In genomic region chr1:150604226-150604588, GRCh38 we compare ENCODE assay signal across 9 cellular contexts. TPM values are rescaled to one million over a fixed set of nuclear protein-coding genes. Genes with fewer than 3 reads are reported as not detected.
DNase-seq lines count a peak whose midpoint lies in the region; ATAC-seq and TF ChIP-seq lines count a peak whose summit lies in the region.
"Had no signal": no experiment of that assay in that cellular context is flagged by ENCODE, and none has a peak within 500 bp of the region (broad histone marks: within the 10 kb centered on the region; RNA-seq: fewer than 3 reads in every experiment).

No MANE protein-coding gene starts in this region.

- H3K79me2 ChIP-seq in neural progenitor cell (ENCODE audit: low read depth), result no peaks in the 10 kb centered on the region

- H3K27me3 ChIP-seq in A673 (replicated peaks; ENCODE audit: insufficient read depth, low read depth, low read length, poor library complexity) (no peaks in the 10 kb centered on the region), Panc1 (ENCODE audit: control insufficient read depth, insufficient read depth, low read length) (no peaks in the 10 kb centered on the region), neural progenitor cell (no peaks in the 10 kb centered on the region)

- H3K9me3 ChIP-seq in A673 (ENCODE audit: low read depth, low read length, poor library complexity, severe bottlenecking) (no peaks in the 10 kb centered on the region), Panc1 (ENCODE audit: control insufficient read depth, insufficient read depth, low read depth, low read length) (no peaks in the 10 kb centered on the region), neural progenitor cell (ENCODE audit: low read depth) (no peaks in the 10 kb centered on the region)

- no peaks in the 10 kb centered on the region for H4K20me1 ChIP-seq in neural progenitor cell (ENCODE audit: low read depth)

- no peak overlapping the region for H3K9ac ChIP-seq in neural progenitor cell

- H3K27ac Mint-ChIP-seq in endothelial cell (ENCODE audit: unreplicated experiment) (peak overlapping the region; percentile 98), neural progenitor cell (peak overlapping the region; percentile 92)

- H3K36me3 Mint-ChIP-seq in endothelial cell (ENCODE audit: low read depth, unreplicated experiment) (peaks cover 3% of the 10 kb centered on the region), neural progenitor cell (peaks cover 22% of the 10 kb centered on the region)
- H3K36me3 Mint-ChIP-seq: naive B cell had no signal

- TF ChIP-seq CTCF in A673 (conservative IDR thresholded peaks at IDR 0.05; ENCODE audit: low read depth, low read length) (no peak), Panc1 (IDR thresholded peaks at IDR 0.05) (no peak), endothelial cell (IDR thresholded peaks at IDR 0.05; ENCODE audit: unreplicated experiment) (no peak), neural progenitor cell (IDR thresholded peaks at IDR 0.05) (no peak)

- H3K4me3 Mint-ChIP-seq in endothelial cell (ENCODE audit: unreplicated experiment), result peak overlapping the region; percentile 37
- no peak overlapping the region for H3K4me3 Mint-ChIP-seq in neural progenitor cell
- H3K4me3 Mint-ChIP-seq: naive B cell had no signal

- CTCF ChIA-PET in A673 (lab: Charles Lee) (no interaction called here), Panc1 (lab: Charles Lee) (interaction anchor here (0.7 kb wide), 1 partner anchor 44 kb away, joined by 3 read pairs; no protein-coding TSS in a partner anchor)

- H3K36me3 ChIP-seq in A673 (ENCODE audit: insufficient read depth, low read length, poor library complexity, severe bottlenecking) (no peaks in the 10 kb centered on the region), Panc1 (ENCODE audit: control insufficient read depth, insufficient read depth, low read length) (no peaks in the 10 kb centered on the region), neural progenitor cell (no peaks in the 10 kb centered on the region)

- ATAC-seq in Panc1, result no peak
- no peak for ATAC-seq in GM19463 (IDR thresholded peaks at IDR 0.05; ENCODE audit: unreplicated experiment)
- ATAC-seq in HG02678 (IDR thresholded peaks at IDR 0.05; ENCODE audit: unreplicated experiment), result no peak

- in situ Hi-C loops in Panc1 (cut with HindIII; ENCODE audit: low pct_unique_long_range_greater_than_20kb, low sequenced_read_pairs), result no loop called here

- peaks cover 27% of the 10 kb centered on the region for H3F3A ChIP-seq in neural progenitor cell (ENCODE audit: low read depth)

- no peak for DNase-seq in A673 (ENCODE audit: low spot score)
- DNase-seq in Panc1 (ENCODE audit: low read depth, low spot score), result no peak
- DNase-seq in endothelial cell (ENCODE audit: low spot score), result no peak
- no peak for DNase-seq in neural progenitor cell (ENCODE audit: low spot score)
- no peak for DNase-seq in occipital lobe (lab: John Stamatoyannopoulos, UW)
- no peak for DNase-seq in SHP77 (lab: John Stamatoyannopoulos, UW)
- DNase-seq: naive B cell had no signal

- peak overlapping the region; percentile 6 for H3K4me2 ChIP-seq in neural progenitor cell

- H3K4me1 Mint-ChIP-seq in endothelial cell (ENCODE audit: unreplicated experiment) (peaks cover 8% of the 10 kb centered on the region), neural progenitor cell (peaks cover 15% of the 10 kb centered on the region)

- H3K9me3 Mint-ChIP-seq in endothelial cell (ENCODE audit: unreplicated experiment) (no peaks in the 10 kb centered on the region), neural progenitor cell (no peaks in the 10 kb centered on the region)
- H3K9me3 Mint-ChIP-seq: naive B cell had no signal

- intact Hi-C loops in A673 (cut with micrococcal nuclease; ENCODE audit: unreplicated experiment) (no loop called here), Panc1 (cut with micrococcal nuclease; ENCODE audit: unreplicated experiment) (no loop called here)

- H3K4me1 ChIP-seq in A673 (ENCODE audit: insufficient read depth, low read length, poor library complexity, severe bottlenecking), result peaks cover 16% of the 10 kb centered on the region
- peaks cover 15% of the 10 kb centered on the region for H3K4me1 ChIP-seq in Panc1 (ENCODE audit: control insufficient read depth, insufficient read depth, low read length)
- peaks cover 19% of the 10 kb centered on the region for H3K4me1 ChIP-seq in neural progenitor cell

- POLR2A ChIA-PET in A673 (lab: Charles Lee; ENCODE audit: low non-redundant PET), result interaction anchor here (0.5 to 0.6 kb wide), 2 partner anchors 130 to 312 kb away, joined by 6 to 10 read pairs; no protein-coding TSS in a partner anchor
- POLR2A ChIA-PET in Panc1 (lab: Charles Lee), result interaction anchor here (0.5 to 1.1 kb wide), 4 partner anchors 15 to 25 kb away, joined by 3 to 8 read pairs (median 4); partner anchors contain the start of gene MCL1

- H3K27ac ChIP-seq in A673 (ENCODE audit: low read depth, low read length, poor library complexity, severe bottlenecking), result peak overlapping the region; percentile 86
- H3K27ac ChIP-seq in Panc1 (ENCODE audit: low read length), result peak overlapping the region; percentile 89
- H3K27ac ChIP-seq in neural progenitor cell, result peak overlapping the region; percentile 28

- H3K4me3 ChIP-seq in A673 (ENCODE audit: low read depth, low read length, poor library complexity, severe bottlenecking), result no peak overlapping the region
- no peak overlapping the region for H3K4me3 ChIP-seq in Panc1 (ENCODE audit: low read depth in 2 of 2, low read length in 2 of 2)
- no peak overlapping the region for H3K4me3 ChIP-seq in neural progenitor cell

- BruUV-seq in A673 (replicated peaks; lab: Mats Ljungman, UMichigan) (TSS peak; percentile 54), Panc1 (replicated peaks; lab: Mats Ljungman, UMichigan) (TSS peak; percentile 59)

- H2AFZ ChIP-seq in neural progenitor cell (replicated peaks), result no peak overlapping the region

- H3K27me3 Mint-ChIP-seq in endothelial cell (ENCODE audit: unreplicated experiment) (peaks cover 1% of the 10 kb centered on the region), neural progenitor cell (ENCODE audit: insufficient read depth, low read depth) (no peaks in the 10 kb centered on the region)
- H3K27me3 Mint-ChIP-seq: naive B cell had no signal

RNA-seq across cellular contexts. Expression of gene MCL1, which starts 24.8 kb away (rescaled TPM):
- total RNA-seq in A673 (2021), result 123 and 163 TPM in 2 replicates
- total RNA-seq in Panc1 (2021; ENCODE audit: unreplicated experiment), result 126 TPM
- 76.7 TPM for polyA plus RNA-seq in Panc1 (2012; ENCODE audit: insufficient read length)
- total RNA-seq in endothelial cell (ENCODE audit: unreplicated experiment), result 193 TPM
- 202 and 232 TPM in 2 replicates for total RNA-seq in neural progenitor cell (ENCODE audit: low replicate concordance)
- 146 TPM for total RNA-seq in occipital lobe

RNA-seq across cellular contexts. Expression of gene ENSA, which starts 25.2 kb away (rescaled TPM):
- total RNA-seq in A673 (2021) (222 and 237 TPM in 2 replicates), Panc1 (2021; ENCODE audit: unreplicated experiment) (207 TPM), endothelial cell (ENCODE audit: unreplicated experiment) (200 TPM), neural progenitor cell (ENCODE audit: low replicate concordance) (133 and 201 TPM in 2 replicates), occipital lobe (105 TPM)
- 208 TPM for polyA plus RNA-seq in Panc1 (2012; ENCODE audit: insufficient read length)

RNA-seq across cellular contexts. Expression of gene ADAMTSL4, which starts 55.0 kb away (rescaled TPM):
- total RNA-seq in A673 (2021) (0.31 TPM in 1 of 2 replicates, not detected in the other), Panc1 (2021; ENCODE audit: unreplicated experiment) (9.5 TPM), endothelial cell (ENCODE audit: unreplicated experiment) (0.36 TPM), neural progenitor cell (ENCODE audit: low replicate concordance) (not detected in 2 replicates), occipital lobe (0.31 TPM)
- 10.4 TPM for polyA plus RNA-seq in Panc1 (2012; ENCODE audit: insufficient read length)

Comparison
In these comparisons a context has a peak if more than half of its experiments do, and no peak if none do; other contexts are left out.
1. H3K27ac ChIP-seq: peak in every context shown above with its lines; median percentile 89 in Panc1; 86 in A673; 28 in neural progenitor cell.